Comparison of ENCODE assay signal across 33 cellular contexts in genomic region chr18:79100944-79101343, GRCh38.
"Had no signal": no experiment of that assay in that cellular context is flagged by ENCODE, and none has a peak within 500 bp of the region (broad histone marks: within the 10 kb centered on the region; RNA-seq: fewer than 3 reads in every experiment).

No MANE protein-coding gene starts in this region.

- H3K36me3 ChIP-seq: adrenal gland, colonic mucosa had no signal

- H3K27ac Mint-ChIP-seq: activated CD4-positive, alpha-beta memory T cell treated with anti-CD3 and anti-CD28 coated beads for 36 hours; activated CD4-positive, alpha-beta T cell treated with anti-CD3 and anti-CD28 coated beads for 36 hours; activated CD4-positive, alpha-beta T cell treated with anti-CD3 and anti-CD28 coated beads, Interleukin-2, amount 10 ng/mL, durations not matched to agents 24 days and 14 days; activated CD8-positive, alpha-beta memory T cell treated with anti-CD3 and anti-CD28 coated beads, Interleukin-2, amount 10 ng/mL, durations not matched to agents 7 days and 5 days; activated CD8-positive, alpha-beta T cell treated with anti-CD3 and anti-CD28 coated beads, Interleukin-2, amount 10 ng/mL, durations not matched to agents 7 days and 5 days; activated naive CD4-positive, alpha-beta T cell treated with anti-CD3 and anti-CD28 coated beads for 36 hours; activated naive CD4-positive, alpha-beta T cell treated with anti-CD3 and anti-CD28 coated beads, Interleukin-2, amount 50 U/mL, for 24 hours; activated naive CD8-positive, alpha-beta T cell treated with anti-CD3 and anti-CD28 coated beads for 36 hours; activated naive CD8-positive, alpha-beta T cell treated with anti-CD3 and anti-CD28 coated beads, Interleukin-2, amount 50 U/mL, for 24 hours; activated T-cell treated with anti-CD3 and anti-CD28 coated beads, Interleukin-2, amount 50 U/mL, for 24 hours; activated T-helper 17 cell treated with anti-CD3 and anti-CD28 coated beads, Interleukin-2, amount 50 U/mL, for 72 hours; T-cell; T-helper 1 cell treated with Interleukin-12 subunit alpha and Interleukin-12 subunit beta and Interleukin-4 antibody, amounts not matched to agents 30 μg/mL and 1 μg/mL, for 36 hours; T-helper 2 cell treated with Interferon-gamma antibody and Interleukin-4, amounts not matched to agents 5 μg/mL and 100 μg/mL, for 36 hours had no signal

- FAIRE-seq: endometrium had no signal

- H3K4me3 Mint-ChIP-seq: activated CD4-positive, alpha-beta memory T cell treated with anti-CD3 and anti-CD28 coated beads for 36 hours; activated CD4-positive, alpha-beta T cell treated with anti-CD3 and anti-CD28 coated beads for 36 hours; activated CD4-positive, alpha-beta T cell treated with anti-CD3 and anti-CD28 coated beads, Interleukin-2, amount 10 ng/mL, durations not matched to agents 24 days and 14 days; activated CD8-positive, alpha-beta memory T cell treated with anti-CD3 and anti-CD28 coated beads, Interleukin-2, amount 10 ng/mL, durations not matched to agents 7 days and 5 days; activated CD8-positive, alpha-beta T cell treated with anti-CD3 and anti-CD28 coated beads, Interleukin-2, amount 10 ng/mL, durations not matched to agents 7 days and 5 days; activated naive CD4-positive, alpha-beta T cell treated with anti-CD3 and anti-CD28 coated beads for 36 hours; activated naive CD4-positive, alpha-beta T cell treated with anti-CD3 and anti-CD28 coated beads, Interleukin-2, amount 50 U/mL, for 24 hours; activated naive CD8-positive, alpha-beta T cell treated with anti-CD3 and anti-CD28 coated beads for 36 hours; activated naive CD8-positive, alpha-beta T cell treated with anti-CD3 and anti-CD28 coated beads, Interleukin-2, amount 50 U/mL, for 24 hours; activated T-cell treated with anti-CD3 and anti-CD28 coated beads, Interleukin-2, amount 50 U/mL, for 24 hours; activated T-helper 17 cell treated with anti-CD3 and anti-CD28 coated beads, Interleukin-2, amount 50 U/mL, for 72 hours; T-cell; T-helper 1 cell treated with Interleukin-12 subunit alpha and Interleukin-12 subunit beta and Interleukin-4 antibody, amounts not matched to agents 30 μg/mL and 1 μg/mL, for 36 hours; T-helper 2 cell treated with Interferon-gamma antibody and Interleukin-4, amounts not matched to agents 5 μg/mL and 100 μg/mL, for 36 hours had no signal

- H3K27me3 ChIP-seq: adrenal gland, body of pancreas, colonic mucosa, esophagus squamous epithelium had no signal

- H3K4me1 ChIP-seq: body of pancreas, colonic mucosa, esophagus squamous epithelium had no signal

- H3K27ac ChIP-seq: adrenal gland, body of pancreas, colonic mucosa, epithelial cell of prostate, esophagus squamous epithelium had no signal

- H3K9me3 Mint-ChIP-seq: activated CD4-positive, alpha-beta T cell treated with anti-CD3 and anti-CD28 coated beads, Interleukin-2, amount 10 ng/mL, durations not matched to agents 24 days and 14 days; activated naive CD4-positive, alpha-beta T cell treated with anti-CD3 and anti-CD28 coated beads, Interleukin-2, amount 50 U/mL, for 24 hours; activated T-helper 17 cell treated with anti-CD3 and anti-CD28 coated beads, Interleukin-2, amount 50 U/mL, for 72 hours; T-helper 2 cell treated with Interferon-gamma antibody and Interleukin-4, amounts not matched to agents 5 μg/mL and 100 μg/mL, for 36 hours had no signal

- H3K4me3 ChIP-seq: adrenal gland, body of pancreas, colonic mucosa, esophagus squamous epithelium had no signal

- DNase-seq: activated CD4-positive, alpha-beta memory T cell treated with anti-CD3 and anti-CD28 coated beads for 36 hours; activated CD4-positive, alpha-beta T cell treated with anti-CD3 and anti-CD28 coated beads for 36 hours; activated CD4-positive, alpha-beta T cell treated with anti-CD3 and anti-CD28 coated beads, Interleukin-2, amount 10 ng/mL, durations not matched to agents 24 days and 14 days; activated CD4-positive, CD25-positive, alpha-beta regulatory T cell; activated CD4-positive, CD25-positive, alpha-beta regulatory T cell treated with anti-CD3 and anti-CD28 coated beads, Interleukin-2, amount 50 U/mL, for 72 hours; activated CD8-positive, alpha-beta memory T cell treated with anti-CD3 and anti-CD28 coated beads, Interleukin-2, amount 10 ng/mL, durations not matched to agents 7 days and 5 days; activated CD8-positive, alpha-beta memory T cell treated with anti-CD3 and anti-CD28 coated beads, Interleukin-2, amount 50 U/mL, for 4 hours; activated CD8-positive, alpha-beta T cell treated with anti-CD3 and anti-CD28 coated beads, Interleukin-2, amount 10 ng/mL, durations not matched to agents 7 days and 5 days; activated effector memory CD4-positive, alpha-beta T cell treated with Interleukin-2 at 50 U/mL for 16 hours; activated gamma-delta T cell treated with Interleukin-2 at 50 U/mL for 16 hours; activated naive CD4-positive, alpha-beta T cell treated with anti-CD3 and anti-CD28 coated beads for 36 hours; activated naive CD8-positive, alpha-beta T cell treated with anti-CD3 and anti-CD28 coated beads for 36 hours; activated naive CD8-positive, alpha-beta T cell treated with anti-CD3 and anti-CD28 coated beads, Interleukin-2, amount 50 U/mL, for 24 hours; activated T-cell treated with anti-CD3 and anti-CD28 coated beads, Interleukin-2, amount 50 U/mL, for 24 hours; amygdala; aorta; body of pancreas; caudate nucleus; cerebellar nuclear complex; colonic mucosa; effector CD8-positive, alpha-beta T cell; esophagus squamous epithelium; foreskin melanocyte; SW 1271; T-cell; T1000 had no signal

- H3K9me3 ChIP-seq: adrenal gland, body of pancreas, colonic mucosa, esophagus squamous epithelium had no signal

- H3K27me3 Mint-ChIP-seq: activated CD4-positive, alpha-beta memory T cell treated with anti-CD3 and anti-CD28 coated beads for 36 hours; activated CD4-positive, alpha-beta T cell treated with anti-CD3 and anti-CD28 coated beads for 36 hours; activated CD4-positive, alpha-beta T cell treated with anti-CD3 and anti-CD28 coated beads, Interleukin-2, amount 10 ng/mL, durations not matched to agents 24 days and 14 days; activated CD8-positive, alpha-beta memory T cell treated with anti-CD3 and anti-CD28 coated beads, Interleukin-2, amount 10 ng/mL, durations not matched to agents 7 days and 5 days; activated naive CD4-positive, alpha-beta T cell treated with anti-CD3 and anti-CD28 coated beads, Interleukin-2, amount 50 U/mL, for 24 hours; activated naive CD8-positive, alpha-beta T cell treated with anti-CD3 and anti-CD28 coated beads for 36 hours; activated naive CD8-positive, alpha-beta T cell treated with anti-CD3 and anti-CD28 coated beads, Interleukin-2, amount 50 U/mL, for 24 hours; activated T-cell treated with anti-CD3 and anti-CD28 coated beads, Interleukin-2, amount 50 U/mL, for 24 hours; activated T-helper 17 cell treated with anti-CD3 and anti-CD28 coated beads, Interleukin-2, amount 50 U/mL, for 72 hours; T-cell had no signal

- ATAC-seq: activated CD4-positive, alpha-beta T cell treated with anti-CD3 and anti-CD28 coated beads for 36 hours; activated CD8-positive, alpha-beta memory T cell treated with anti-CD3 and anti-CD28 coated beads, Interleukin-2, amount 10 ng/mL, durations not matched to agents 7 days and 5 days; activated CD8-positive, alpha-beta T cell treated with anti-CD3 and anti-CD28 coated beads, Interleukin-2, amount 10 ng/mL, durations not matched to agents 7 days and 5 days; activated naive CD8-positive, alpha-beta T cell treated with anti-CD3 and anti-CD28 coated beads, Interleukin-2, amount 50 U/mL, for 24 hours; activated T-helper 17 cell treated with anti-CD3 and anti-CD28 coated beads, Interleukin-2, amount 50 U/mL, for 72 hours; body of pancreas; T-cell had no signal
